ENCODE assay signal across 18 cellular contexts in the genomic region with DNA sequence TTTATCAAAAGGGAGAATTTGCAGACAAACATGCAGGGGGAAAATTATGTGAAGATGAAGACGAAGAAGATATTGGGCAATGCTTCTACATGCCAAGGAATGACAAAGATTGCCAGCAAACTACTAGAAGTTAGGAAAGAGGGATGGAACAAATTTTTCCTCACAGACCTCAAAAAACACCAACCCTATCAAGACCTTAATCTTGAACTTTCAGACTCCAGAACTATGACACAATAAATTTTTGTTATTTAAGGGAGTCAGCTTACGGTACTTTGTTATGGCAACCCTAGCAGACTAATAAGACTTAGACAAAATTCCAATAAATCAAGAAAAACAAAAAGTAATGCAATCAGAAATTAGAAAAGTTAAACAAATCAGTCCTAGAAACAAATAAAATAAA.
A peak's percentile ranks its signal among the peaks of the same experiment; 100 is the strongest.
DNase-seq lines count a peak whose midpoint lies in the region.
"Had no signal": no experiment of that assay in that cellular context is flagged by ENCODE, and none has a peak within 500 bp of the region (broad histone marks: within the 10 kb centered on the region; RNA-seq: fewer than 3 reads in every experiment).

No MANE protein-coding gene starts in this region.

- H3K9ac ChIP-seq in adipocyte (ENCODE audit: low read length) = peak overlapping the region; percentile 24

- no peaks in the 10 kb centered on the region for H3K27me3 ChIP-seq in adipocyte (replicated peaks; ENCODE audit: control insufficient read depth, insufficient read depth, low read length)

- peak overlapping the region; percentile 55 for H3K4me3 ChIP-seq in adipocyte (ENCODE audit: low read length)
- H3K4me3 ChIP-seq: GM23338, HAP-1 had no signal

- DNase-seq in AG20443 (ENCODE audit: low spot score) (peak; percentile 22), adipocyte (ENCODE audit: low read depth) (peak; percentile 82), fibroblast of peridontal ligament (ENCODE audit: extremely low read depth) (peak; percentile 73), stromal cell of bone marrow (ENCODE audit: low read depth) (peak; percentile 10), DMS53 treated with DMSO at 0.1 percent for 48 hours (lab: John Stamatoyannopoulos, UW; ENCODE audit: unreplicated experiment) (no peak), NCI-H1436 (lab: John Stamatoyannopoulos, UW) (no peak)
- no peak for DNase-seq in activated CD4-positive, alpha-beta T cell treated with anti-CD3 and anti-CD28 coated beads, Interleukin-2, amount 50 U/mL, for 1 hour
- DNase-seq: CD4-positive, CD25-positive, alpha-beta regulatory T cell; COR-L47; DMS79 treated with DMSO at 0.1 percent for 48 hours; Karpas-422; NCI-H1694 treated with DMSO at 0.1 percent for 48 hours; NCI-H2081 treated with DMSO at 0.1 percent for 48 hours; NCI-H2171 treated with DMSO at 0.1 percent for 48 hours; NCI-H524 treated with DMSO at 0.1 percent for 48 hours; OCI-M1 had no signal

- H3K36me3 ChIP-seq in adipocyte (ENCODE audit: control insufficient read depth, insufficient read depth, low read length, severe bottlenecking) = no peaks in the 10 kb centered on the region
- H3K36me3 ChIP-seq: HAP-1 had no signal

- no peaks in the 10 kb centered on the region for H3K9me3 ChIP-seq in adipocyte (ENCODE audit: control insufficient read depth, low read length)
- H3K9me3 ChIP-seq: HAP-1 had no signal

- peaks cover 26% of the 10 kb centered on the region for H3K4me1 ChIP-seq in adipocyte (ENCODE audit: control insufficient read depth, insufficient read depth, low read length)

Comparison
In these comparisons a context has a peak if more than half of its experiments do, and no peak if none do; other contexts are left out.
1. DNase-seq: peak in AG20443 (single experiment), adipocyte (single experiment), fibroblast of peridontal ligament (single experiment) and stromal cell of bone marrow (single experiment); none in DMS53 treated with DMSO at 0.1 percent for 48 hours (single experiment), activated CD4-positive, alpha-beta T cell treated with anti-CD3 and anti-CD28 coated beads, Interleukin-2, amount 50 U/mL, for 1 hour (single experiment) and NCI-H1436 (single experiment).